Comparison of ENCODE assay signal across 13 cellular contexts in genomic region chr2:86338778-86339295, GRCh38.
"Had no signal": no experiment of that assay in that cellular context is flagged by ENCODE, and none has a peak within 500 bp of the region (broad histone marks: within the 10 kb centered on the region; RNA-seq: fewer than 3 reads in every experiment).

No MANE protein-coding gene starts in this region.

- DNase-seq: activated CD4-positive, alpha-beta T cell treated with anti-CD3 and anti-CD28 coated beads, Interleukin-2, amount 50 U/mL, for 48 hours; activated CD4-positive, CD25-positive, alpha-beta regulatory T cell treated with anti-CD3 and anti-CD28 coated beads, Interleukin-2, amount 50 U/mL, for 72 hours; activated naive CD4-positive, alpha-beta T cell; erythroblast; gastrocnemius medialis; left colon had no signal

- H3K4me3 ChIP-seq: lung, prostate gland, SK-N-MC had no signal

- H3K27me3 ChIP-seq: ascending aorta, gastrocnemius medialis had no signal

- H3K9me3 ChIP-seq: ascending aorta, gastrocnemius medialis, prostate gland had no signal

- ATAC-seq: gastrocnemius medialis, left colon had no signal

- H3K36me3 ChIP-seq: ascending aorta, gastrocnemius medialis, prostate gland had no signal

- H3K27ac ChIP-seq: prostate gland, SK-N-MC had no signal

- H3K27ac Mint-ChIP-seq: activated T-helper 1 cell treated with anti-CD3 and anti-CD28 coated beads, Interleukin-12 subunit alpha, Interleukin-12 subunit beta, Interleukin-2, Interleukin-4 antibody, amounts not matched to agents 30 ng/mL and 10 ng/mL and 1 ng/mL, durations not matched to agents 14 hours and 24 hours and 36 hours; endodermal cell; stimulated activated naive CD8-positive, alpha-beta T cell treated with anti-CD3 and anti-CD28 coated beads, Interleukin-15, Interleukin-2, amounts not matched to agents 100 ng/mL and 50 ng/mL, for 24 hours had no signal

- H3K4me1 ChIP-seq: prostate gland had no signal
